ENCODE assay signal across 11 cellular contexts in the genomic region with DNA sequence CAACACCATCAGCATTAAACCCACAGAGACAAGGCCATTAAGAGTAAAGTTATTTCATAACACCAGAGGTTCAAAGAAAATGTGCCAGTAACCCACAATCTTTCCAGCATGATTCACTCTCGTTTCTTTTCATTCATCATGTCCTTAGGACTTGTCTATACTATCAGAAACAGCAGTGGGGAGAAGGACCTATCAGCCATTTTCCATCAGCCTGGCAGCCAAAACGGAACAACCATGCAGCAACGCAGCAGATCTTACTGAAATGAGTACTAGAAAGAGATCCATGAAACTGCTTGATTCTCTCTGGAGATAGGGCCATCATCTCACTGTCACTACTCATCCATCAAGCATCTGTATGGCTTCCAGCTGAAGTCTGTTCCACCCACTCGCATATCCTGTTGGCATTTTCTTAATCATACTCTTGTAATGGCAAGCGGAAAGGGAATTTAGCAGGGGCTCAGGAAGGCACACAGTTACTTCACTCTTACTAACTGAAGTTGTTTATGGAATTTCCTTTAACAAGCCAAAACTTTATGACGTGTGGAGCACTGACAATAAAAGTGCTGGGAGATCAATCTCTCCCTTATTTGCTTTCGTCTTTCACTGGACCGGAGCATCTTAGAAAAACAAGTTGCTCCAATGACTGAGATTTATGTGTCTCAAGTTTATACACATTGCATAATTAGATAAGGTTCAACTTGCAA.
DNase-seq lines count a peak whose midpoint lies in the region; ATAC-seq lines count a peak whose summit lies in the region.
"Had no signal": no experiment of that assay in that cellular context is flagged by ENCODE, and none has a peak within 500 bp of the region (broad histone marks: within the 10 kb centered on the region; RNA-seq: fewer than 3 reads in every experiment).

No MANE protein-coding gene starts in this region.

- H3K27ac ChIP-seq in CD8-positive, alpha-beta memory T cell (ENCODE audit: low read depth, low read length), result no peak overlapping the region

- ATAC-seq in HG03378 (IDR thresholded peaks at IDR 0.05; ENCODE audit: unreplicated experiment) (no peak), HG03432 (IDR thresholded peaks at IDR 0.05; ENCODE audit: unreplicated experiment) (no peak)

- H3K9me3 ChIP-seq in adipocyte (ENCODE audit: control insufficient read depth, low read length), result no peaks in the 10 kb centered on the region
- H3K9me3 ChIP-seq in CD8-positive, alpha-beta memory T cell (ENCODE audit: low read length), result no peaks in the 10 kb centered on the region

- peaks cover 6 to 16% (median 15%) of the 10 kb centered on the region in 3 donors for H3K36me3 Mint-ChIP-seq in CD8-positive, alpha-beta memory T cell

- POLR2A ChIA-PET in CD8-positive, alpha-beta memory T cell (lab: Charles Lee), result no interaction called here

- H3K4me1 ChIP-seq in adipocyte (ENCODE audit: control insufficient read depth, insufficient read depth, low read length), result peaks cover 31% of the 10 kb centered on the region
- no peaks in the 10 kb centered on the region for H3K4me1 ChIP-seq in CD8-positive, alpha-beta memory T cell (ENCODE audit: insufficient read depth, low read length)

- CTCF ChIA-PET in CD8-positive, alpha-beta memory T cell (lab: Charles Lee), result no interaction called here

- DNase-seq in A172 (ENCODE audit: low spot score) (peak; percentile 78), EH (ENCODE audit: low read depth) (peak; percentile 79), adipocyte (ENCODE audit: low read depth) (peak; percentile 68), left kidney (ENCODE audit: low read depth, low spot score) (peak; percentile 87), cerebellar nuclear complex (lab: John Stamatoyannopoulos, UW) (no peak)
- DNase-seq in CD8-positive, alpha-beta memory T cell, result no peak
- DNase-seq: activated CD4-positive, alpha-beta T cell treated with anti-CD3 and anti-CD28 coated beads, Interleukin-2, amount 10 ng/mL, durations not matched to agents 24 days and 14 days; NCI-H1417 treated with DMSO at 0.1 percent for 48 hours; RPMI8226 had no signal

- H3K9ac ChIP-seq in adipocyte (ENCODE audit: low read length), result peak overlapping the region; percentile 85

- no peaks in the 10 kb centered on the region for H3K9me3 Mint-ChIP-seq in CD8-positive, alpha-beta memory T cell

- peak overlapping the region in 1 of 7 donors; percentile 46 for H3K4me3 Mint-ChIP-seq in CD8-positive, alpha-beta memory T cell
- H3K4me3 Mint-ChIP-seq: activated CD4-positive, alpha-beta T cell treated with anti-CD3 and anti-CD28 coated beads, Interleukin-2, amount 10 ng/mL, durations not matched to agents 24 days and 14 days had no signal

- H3K27ac Mint-ChIP-seq in CD8-positive, alpha-beta memory T cell, result peak overlapping the region in 3 of 8 donors; percentile 1 to 68 (median 56)
- H3K27ac Mint-ChIP-seq: activated CD4-positive, alpha-beta T cell treated with anti-CD3 and anti-CD28 coated beads, Interleukin-2, amount 10 ng/mL, durations not matched to agents 24 days and 14 days had no signal

- H3K27me3 Mint-ChIP-seq in CD8-positive, alpha-beta memory T cell, result no peaks in the 10 kb centered on the region

- peaks cover 5% of the 10 kb centered on the region for H3K36me3 ChIP-seq in adipocyte (ENCODE audit: control insufficient read depth, insufficient read depth, low read length, severe bottlenecking)
- H3K36me3 ChIP-seq in CD8-positive, alpha-beta memory T cell (ENCODE audit: insufficient read depth, low read length), result no peaks in the 10 kb centered on the region

- peak overlapping the region; percentile 80 for H3K4me3 ChIP-seq in adipocyte (ENCODE audit: low read length)
- no peak overlapping the region for H3K4me3 ChIP-seq in CD8-positive, alpha-beta memory T cell (ENCODE audit: low read length)

- H3K27me3 ChIP-seq in adipocyte (replicated peaks; ENCODE audit: control insufficient read depth, insufficient read depth, low read length), result no peaks in the 10 kb centered on the region
- no peaks in the 10 kb centered on the region for H3K27me3 ChIP-seq in CD8-positive, alpha-beta memory T cell (ENCODE audit: insufficient read depth, low read length, poor library complexity, severe bottlenecking)

- H3K4me1 Mint-ChIP-seq in CD8-positive, alpha-beta memory T cell, result peaks cover 29 to 49% (median 47%) of the 10 kb centered on the region in 3 donors

Comparison
In these comparisons a context has a peak if more than half of its experiments do, and no peak if none do; other contexts are left out.
1. DNase-seq: peak in A172 (single experiment), EH (single experiment), adipocyte (single experiment) and left kidney (single experiment); none in CD8-positive, alpha-beta memory T cell (0 of 5) and cerebellar nuclear complex (0 of 2).